Comparison of ENCODE assay signal across 1 cellular context in the genomic region with DNA sequence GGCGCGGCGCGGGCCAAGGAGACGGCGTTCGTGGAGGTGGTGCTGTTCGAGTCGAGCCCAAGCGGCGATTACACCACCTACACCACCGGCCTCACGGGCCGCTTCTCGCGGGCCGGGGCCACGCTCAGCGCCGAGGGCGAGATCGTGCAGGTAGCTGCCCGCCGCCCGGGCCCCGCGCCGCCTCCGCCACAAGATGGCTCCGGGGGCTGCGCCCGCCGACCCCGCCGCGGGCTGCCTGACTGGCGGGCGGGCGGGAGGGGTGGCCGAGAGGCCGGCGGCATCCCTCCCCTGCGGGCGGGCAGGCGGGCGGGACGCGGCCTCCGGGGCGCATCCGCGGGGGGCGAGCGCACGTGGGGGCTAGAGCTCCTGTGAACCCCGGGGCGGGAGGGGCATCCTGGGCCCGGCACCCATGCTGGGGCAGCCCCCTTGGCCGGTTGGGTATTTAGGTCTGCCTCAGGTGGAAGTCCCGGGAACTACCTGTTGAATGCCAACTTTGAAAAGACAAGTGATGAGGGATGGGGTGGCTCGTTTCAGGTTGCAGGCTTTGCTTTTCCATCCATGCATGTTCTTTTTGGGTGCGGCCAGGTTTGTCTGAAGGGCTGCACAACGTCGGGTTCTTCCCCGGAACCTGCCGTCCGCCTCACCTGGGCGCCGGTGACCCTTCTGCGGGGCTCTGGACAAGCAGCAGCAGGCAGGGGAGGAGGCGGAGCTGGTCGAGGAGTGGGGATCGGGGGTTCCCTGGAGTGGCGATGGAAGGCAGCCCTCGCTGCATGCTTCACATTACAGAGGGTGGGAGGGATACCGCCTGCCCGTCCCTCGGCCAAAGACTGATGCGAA.
TF ChIP-seq lines count a peak whose summit lies in the region.

No MANE protein-coding gene starts in this region.

TF ChIP-seq in K562, 482 proteins besides CTCF, POLR2A, EP300 and RAD21 (continued from another document):
- TF ChIP-seq ZNF224 (CRISPR knock-in tag; IDR thresholded peaks at IDR 0.05): no peak
- TF ChIP-seq MAFF (IDR thresholded peaks at IDR 0.05; ENCODE audit: low read length): no peak
- no peak for TF ChIP-seq BMI1 (IDR thresholded peaks at IDR 0.05; ENCODE audit: low read length)
- TF ChIP-seq YY1 (IDR thresholded peaks at IDR 0.05; ENCODE audit: borderline replicate concordance in 1 of 3, control insufficient read depth in 1 of 3, extremely low read depth in 1 of 3, insufficient read depth in 3 of 3, insufficient read length in 1 of 3, insufficient replicate concordance in 2 of 3, low read depth in 1 of 3, low read length in 2 of 3): peak in 1 of 3 experiments; percentile 31
- TF ChIP-seq XRCC4 (IDR thresholded peaks at IDR 0.05; ENCODE audit: extremely low read depth, insufficient read depth, insufficient read length): no peak
- TF ChIP-seq, protein P1, sequence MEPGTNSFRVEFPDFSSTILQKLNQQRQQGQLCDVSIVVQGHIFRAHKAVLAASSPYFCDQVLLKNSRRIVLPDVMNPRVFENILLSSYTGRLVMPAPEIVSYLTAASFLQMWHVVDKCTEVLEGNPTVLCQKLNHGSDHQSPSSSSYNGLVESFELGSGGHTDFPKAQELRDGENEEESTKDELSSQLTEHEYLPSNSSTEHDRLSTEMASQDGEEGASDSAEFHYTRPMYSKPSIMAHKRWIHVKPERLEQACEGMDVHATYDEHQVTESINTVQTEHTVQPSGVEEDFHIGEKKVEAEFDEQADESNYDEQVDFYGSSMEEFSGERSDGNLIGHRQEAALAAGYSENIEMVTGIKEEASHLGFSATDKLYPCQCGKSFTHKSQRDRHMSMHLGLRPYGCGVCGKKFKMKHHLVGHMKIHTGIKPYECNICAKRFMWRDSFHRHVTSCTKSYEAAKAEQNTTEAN (CRISPR knock-in tag; IDR thresholded peaks at IDR 0.05): no peak
- TF ChIP-seq PRMT5 (CRISPR knock-in tag; IDR thresholded peaks at IDR 0.05): no peak
- TF ChIP-seq RBFOX2 (IDR thresholded peaks at IDR 0.05; ENCODE audit: low read depth, low read length): 0 out of 2 replicates have a peak, but pooled peaks have one; percentile 27
- TF ChIP-seq, protein P2, sequence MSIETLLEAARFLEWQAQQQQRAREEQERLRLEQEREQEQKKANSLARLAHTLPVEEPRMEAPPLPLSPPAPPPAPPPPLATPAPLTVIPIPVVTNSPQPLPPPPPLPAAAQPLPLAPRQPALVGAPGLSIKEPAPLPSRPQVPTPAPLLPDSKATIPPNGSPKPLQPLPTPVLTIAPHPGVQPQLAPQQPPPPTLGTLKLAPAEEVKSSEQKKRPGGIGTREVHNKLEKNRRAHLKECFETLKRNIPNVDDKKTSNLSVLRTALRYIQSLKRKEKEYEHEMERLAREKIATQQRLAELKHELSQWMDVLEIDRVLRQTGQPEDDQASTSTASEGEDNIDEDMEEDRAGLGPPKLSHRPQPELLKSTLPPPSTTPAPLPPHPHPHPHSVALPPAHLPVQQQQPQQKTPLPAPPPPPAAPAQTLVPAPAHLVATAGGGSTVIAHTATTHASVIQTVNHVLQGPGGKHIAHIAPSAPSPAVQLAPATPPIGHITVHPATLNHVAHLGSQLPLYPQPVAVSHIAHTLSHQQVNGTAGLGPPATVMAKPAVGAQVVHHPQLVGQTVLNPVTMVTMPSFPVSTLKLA (conservative IDR thresholded peaks at IDR 0.05): no peak
- TF ChIP-seq, protein P3, sequence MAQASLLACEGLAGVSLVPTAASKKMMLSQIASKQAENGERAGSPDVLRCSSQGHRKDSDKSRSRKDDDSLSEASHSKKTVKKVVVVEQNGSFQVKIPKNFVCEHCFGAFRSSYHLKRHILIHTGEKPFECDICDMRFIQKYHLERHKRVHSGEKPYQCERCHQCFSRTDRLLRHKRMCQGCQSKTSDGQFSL (CRISPR knock-in tag; IDR thresholded peaks at IDR 0.05): no peak
- TF ChIP-seq, protein P3 (tag; IDR thresholded peaks at IDR 0.05): no peak
- no peak for TF ChIP-seq ZNF408 (CRISPR knock-in tag; IDR thresholded peaks at IDR 0.05; ENCODE audit: low read depth)
- TF ChIP-seq PHTF2 (CRISPR knock-in tag; IDR thresholded peaks at IDR 0.05): no peak
- peak; percentile 46; the same call in 1 of the 2 replicates for TF ChIP-seq ZBTB7A (IDR thresholded peaks at IDR 0.05; ENCODE audit: borderline replicate concordance, control insufficient read depth, low read depth, low read length)
- TF ChIP-seq, protein P4, sequence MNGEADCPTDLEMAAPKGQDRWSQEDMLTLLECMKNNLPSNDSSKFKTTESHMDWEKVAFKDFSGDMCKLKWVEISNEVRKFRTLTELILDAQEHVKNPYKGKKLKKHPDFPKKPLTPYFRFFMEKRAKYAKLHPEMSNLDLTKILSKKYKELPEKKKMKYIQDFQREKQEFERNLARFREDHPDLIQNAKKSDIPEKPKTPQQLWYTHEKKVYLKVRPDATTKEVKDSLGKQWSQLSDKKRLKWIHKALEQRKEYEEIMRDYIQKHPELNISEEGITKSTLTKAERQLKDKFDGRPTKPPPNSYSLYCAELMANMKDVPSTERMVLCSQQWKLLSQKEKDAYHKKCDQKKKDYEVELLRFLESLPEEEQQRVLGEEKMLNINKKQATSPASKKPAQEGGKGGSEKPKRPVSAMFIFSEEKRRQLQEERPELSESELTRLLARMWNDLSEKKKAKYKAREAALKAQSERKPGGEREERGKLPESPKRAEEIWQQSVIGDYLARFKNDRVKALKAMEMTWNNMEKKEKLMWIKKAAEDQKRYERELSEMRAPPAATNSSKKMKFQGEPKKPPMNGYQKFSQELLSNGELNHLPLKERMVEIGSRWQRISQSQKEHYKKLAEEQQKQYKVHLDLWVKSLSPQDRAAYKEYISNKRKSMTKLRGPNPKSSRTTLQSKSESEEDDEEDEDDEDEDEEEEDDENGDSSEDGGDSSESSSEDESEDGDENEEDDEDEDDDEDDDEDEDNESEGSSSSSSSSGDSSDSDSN (IDR thresholded peaks at IDR 0.05; ENCODE audit: borderline replicate concordance in 1 of 2, low read depth in 2 of 2, low read length in 2 of 2): peak in 1 of 2 experiments; percentile 45; a peak in 1 of 4 replicates
- no peak for TF ChIP-seq NEUROD1 (IDR thresholded peaks at IDR 0.05; ENCODE audit: borderline replicate concordance, low read depth, low read length, partially characterized antibody)
- peak; percentile 23; the same call in 1 of the 2 replicates for TF ChIP-seq POLR2G (IDR thresholded peaks at IDR 0.05; ENCODE audit: low read depth, low read length)
- TF ChIP-seq HNRNPH1 (optimal IDR thresholded peaks at IDR 0.05; ENCODE audit: low read depth, low read length): no peak
- TF ChIP-seq ZNF766 (CRISPR knock-in tag; conservative IDR thresholded peaks at IDR 0.05): no peak
- no peak for TF ChIP-seq EHMT2 (IDR thresholded peaks at IDR 0.05)
- peak; percentile 52 for TF ChIP-seq RBBP5 (IDR thresholded peaks at IDR 0.05; ENCODE audit: borderline replicate concordance, insufficient read depth, low read length, poor library complexity, severe bottlenecking)
- TF ChIP-seq MAFK (IDR thresholded peaks at IDR 0.05; ENCODE audit: low read length): no peak
- TF ChIP-seq, protein P5, sequence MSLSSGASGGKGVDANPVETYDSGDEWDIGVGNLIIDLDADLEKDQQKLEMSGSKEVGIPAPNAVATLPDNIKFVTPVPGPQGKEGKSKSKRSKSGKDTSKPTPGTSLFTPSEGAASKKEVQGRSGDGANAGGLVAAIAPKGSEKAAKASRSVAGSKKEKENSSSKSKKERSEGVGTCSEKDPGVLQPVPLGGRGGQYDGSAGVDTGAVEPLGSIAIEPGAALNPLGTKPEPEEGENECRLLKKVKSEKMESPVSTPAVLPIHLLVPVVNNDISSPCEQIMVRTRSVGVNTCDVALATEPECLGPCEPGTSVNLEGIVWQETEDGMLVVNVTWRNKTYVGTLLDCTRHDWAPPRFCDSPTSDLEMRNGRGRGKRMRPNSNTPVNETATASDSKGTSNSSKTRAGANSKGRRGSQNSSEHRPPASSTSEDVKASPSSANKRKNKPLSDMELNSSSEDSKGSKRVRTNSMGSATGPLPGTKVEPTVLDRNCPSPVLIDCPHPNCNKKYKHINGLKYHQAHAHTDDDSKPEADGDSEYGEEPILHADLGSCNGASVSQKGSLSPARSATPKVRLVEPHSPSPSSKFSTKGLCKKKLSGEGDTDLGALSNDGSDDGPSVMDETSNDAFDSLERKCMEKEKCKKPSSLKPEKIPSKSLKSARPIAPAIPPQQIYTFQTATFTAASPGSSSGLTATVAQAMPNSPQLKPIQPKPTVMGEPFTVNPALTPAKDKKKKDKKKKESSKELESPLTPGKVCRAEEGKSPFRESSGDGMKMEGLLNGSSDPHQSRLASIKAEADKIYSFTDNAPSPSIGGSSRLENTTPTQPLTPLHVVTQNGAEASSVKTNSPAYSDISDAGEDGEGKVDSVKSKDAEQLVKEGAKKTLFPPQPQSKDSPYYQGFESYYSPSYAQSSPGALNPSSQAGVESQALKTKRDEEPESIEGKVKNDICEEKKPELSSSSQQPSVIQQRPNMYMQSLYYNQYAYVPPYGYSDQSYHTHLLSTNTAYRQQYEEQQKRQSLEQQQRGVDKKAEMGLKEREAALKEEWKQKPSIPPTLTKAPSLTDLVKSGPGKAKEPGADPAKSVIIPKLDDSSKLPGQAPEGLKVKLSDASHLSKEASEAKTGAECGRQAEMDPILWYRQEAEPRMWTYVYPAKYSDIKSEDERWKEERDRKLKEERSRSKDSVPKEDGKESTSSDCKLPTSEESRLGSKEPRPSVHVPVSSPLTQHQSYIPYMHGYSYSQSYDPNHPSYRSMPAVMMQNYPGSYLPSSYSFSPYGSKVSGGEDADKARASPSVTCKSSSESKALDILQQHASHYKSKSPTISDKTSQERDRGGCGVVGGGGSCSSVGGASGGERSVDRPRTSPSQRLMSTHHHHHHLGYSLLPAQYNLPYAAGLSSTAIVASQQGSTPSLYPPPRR (CRISPR knock-in tag; IDR thresholded peaks at IDR 0.05; ENCODE audit: borderline replicate concordance): no peak
- no peak for TF ChIP-seq NCOA2 (IDR thresholded peaks at IDR 0.05; ENCODE audit: partially characterized antibody in 2 of 2)
- TF ChIP-seq, protein P6, sequence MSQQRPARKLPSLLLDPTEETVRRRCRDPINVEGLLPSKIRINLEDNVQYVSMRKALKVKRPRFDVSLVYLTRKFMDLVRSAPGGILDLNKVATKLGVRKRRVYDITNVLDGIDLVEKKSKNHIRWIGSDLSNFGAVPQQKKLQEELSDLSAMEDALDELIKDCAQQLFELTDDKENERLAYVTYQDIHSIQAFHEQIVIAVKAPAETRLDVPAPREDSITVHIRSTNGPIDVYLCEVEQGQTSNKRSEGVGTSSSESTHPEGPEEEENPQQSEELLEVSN (IDR thresholded peaks at IDR 0.05; ENCODE audit: borderline replicate concordance in 1 of 2, extremely low read depth in 1 of 2, insufficient read depth in 1 of 2, insufficient read length in 1 of 2, low read depth in 1 of 2, low read length in 1 of 2, poor library complexity in 1 of 2, severe bottlenecking in 1 of 2): peak in 1 of 2 experiments; percentile 27
- TF ChIP-seq, protein P7, sequence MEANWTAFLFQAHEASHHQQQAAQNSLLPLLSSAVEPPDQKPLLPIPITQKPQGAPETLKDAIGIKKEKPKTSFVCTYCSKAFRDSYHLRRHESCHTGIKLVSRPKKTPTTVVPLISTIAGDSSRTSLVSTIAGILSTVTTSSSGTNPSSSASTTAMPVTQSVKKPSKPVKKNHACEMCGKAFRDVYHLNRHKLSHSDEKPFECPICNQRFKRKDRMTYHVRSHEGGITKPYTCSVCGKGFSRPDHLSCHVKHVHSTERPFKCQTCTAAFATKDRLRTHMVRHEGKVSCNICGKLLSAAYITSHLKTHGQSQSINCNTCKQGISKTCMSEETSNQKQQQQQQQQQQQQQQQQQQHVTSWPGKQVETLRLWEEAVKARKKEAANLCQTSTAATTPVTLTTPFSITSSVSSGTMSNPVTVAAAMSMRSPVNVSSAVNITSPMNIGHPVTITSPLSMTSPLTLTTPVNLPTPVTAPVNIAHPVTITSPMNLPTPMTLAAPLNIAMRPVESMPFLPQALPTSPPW (CRISPR knock-in tag; IDR thresholded peaks at IDR 0.05): no peak
- TF ChIP-seq ZFP1 (CRISPR knock-in tag; IDR thresholded peaks at IDR 0.05): no peak
TF ChIP-seq in K562: peak in this region for 7.
